In genomic region chr11:63639195-63639832, GRCh38 we compare ENCODE assay signal across 9 cellular contexts. TPM values are rescaled to one million over a fixed set of nuclear protein-coding genes. Genes with fewer than 3 reads are reported as not detected.
A peak's percentile ranks its signal among the peaks of the same experiment; 100 is the strongest.
DNase-seq lines count a peak whose midpoint lies in the region; ATAC-seq and TF ChIP-seq lines count a peak whose summit lies in the region.
"Had no signal": no experiment of that assay in that cellular context is flagged by ENCODE, and none has a peak within 500 bp of the region (broad histone marks: within the 10 kb centered on the region; RNA-seq: fewer than 3 reads in every experiment).

No MANE protein-coding gene starts in this region.

- H3K27ac Mint-ChIP-seq in chondrocyte (ENCODE audit: unreplicated experiment) (no peak overlapping the region), neural progenitor cell (no peak overlapping the region)
- H3K27ac Mint-ChIP-seq: activated B cell treated with CpG ODN at 0.5 μM for 24 hours had no signal

- DNase-seq in DMS53 treated with DMSO at 0.1 percent for 48 hours (lab: John Stamatoyannopoulos, UW; ENCODE audit: unreplicated experiment) = peak; percentile 3
- DNase-seq in chondrocyte (ENCODE audit: low spot score) = no peak
- no peak for DNase-seq in neural progenitor cell (ENCODE audit: low spot score)
- DNase-seq in NCI-H748 (lab: John Stamatoyannopoulos, UW; ENCODE audit: unreplicated experiment) = no peak
- no peak for DNase-seq in NCI-H2227 (lab: John Stamatoyannopoulos, UW; ENCODE audit: unreplicated experiment)
- DNase-seq in central memory CD4-positive, alpha-beta T cell = no peak
- DNase-seq: activated B cell treated with CpG ODN at 0.5 μM for 24 hours had no signal

- H3K27me3 Mint-ChIP-seq in chondrocyte (ENCODE audit: low read depth) (no peaks in the 10 kb centered on the region), neural progenitor cell (ENCODE audit: insufficient read depth, low read depth) (no peaks in the 10 kb centered on the region)
- H3K27me3 Mint-ChIP-seq: activated B cell treated with CpG ODN at 0.5 μM for 24 hours had no signal

- no peak overlapping the region for H3K27ac ChIP-seq in neural progenitor cell

- H3K36me3 ChIP-seq in Loucy (ENCODE audit: insufficient read depth, low read length) (peaks cover 67% of the 10 kb centered on the region; the same call in 1 of the 2 replicates), neural progenitor cell (peaks cover 3% of the 10 kb centered on the region)

- no peak for ATAC-seq in HG03520 (IDR thresholded peaks at IDR 0.05; ENCODE audit: unreplicated experiment)

- no peak overlapping the region for H2AFZ ChIP-seq in Loucy (ENCODE audit: low read length)
- no peak overlapping the region for H2AFZ ChIP-seq in neural progenitor cell (replicated peaks)

- H3K27me3 ChIP-seq in Loucy (ENCODE audit: insufficient read depth, low read length, poor library complexity, severe bottlenecking) = no peaks in the 10 kb centered on the region
- H3K27me3 ChIP-seq in neural progenitor cell = no peaks in the 10 kb centered on the region

- H3F3A ChIP-seq in Loucy (ENCODE audit: low read depth) = no peaks in the 10 kb centered on the region
- no peaks in the 10 kb centered on the region for H3F3A ChIP-seq in neural progenitor cell (ENCODE audit: low read depth)

- H3K4me1 ChIP-seq in Loucy (ENCODE audit: insufficient read depth, low read length, poor library complexity, severe bottlenecking) = no peaks in the 10 kb centered on the region
- no peaks in the 10 kb centered on the region for H3K4me1 ChIP-seq in neural progenitor cell

- peaks cover 8% of the 10 kb centered on the region for H3K4me1 Mint-ChIP-seq in chondrocyte (ENCODE audit: low read depth)
- H3K4me1 Mint-ChIP-seq in neural progenitor cell = no peaks in the 10 kb centered on the region
- H3K4me1 Mint-ChIP-seq: activated B cell treated with CpG ODN at 0.5 μM for 24 hours had no signal

- H3K9me3 Mint-ChIP-seq in chondrocyte (ENCODE audit: low read depth) = no peaks in the 10 kb centered on the region
- no peaks in the 10 kb centered on the region for H3K9me3 Mint-ChIP-seq in neural progenitor cell
- H3K9me3 Mint-ChIP-seq: activated B cell treated with CpG ODN at 0.5 μM for 24 hours had no signal

- H3K4me2 ChIP-seq in Loucy (ENCODE audit: low read depth, low read length, poor library complexity, severe bottlenecking) = no peak overlapping the region
- no peak overlapping the region for H3K4me2 ChIP-seq in neural progenitor cell

- H3K9me2 ChIP-seq in Loucy (replicated peaks; ENCODE audit: low read depth, low read length) = no peaks in the 10 kb centered on the region

- H3K79me2 ChIP-seq in Loucy (ENCODE audit: insufficient read depth, low read length) (no peaks in the 10 kb centered on the region), neural progenitor cell (ENCODE audit: low read depth) (no peaks in the 10 kb centered on the region)

- no peaks in the 10 kb centered on the region for H4K20me1 ChIP-seq in Loucy (ENCODE audit: insufficient read depth, low read length, poor library complexity, severe bottlenecking)
- H4K20me1 ChIP-seq in neural progenitor cell (ENCODE audit: low read depth) = no peaks in the 10 kb centered on the region

- H3K9me3 ChIP-seq in Loucy (ENCODE audit: insufficient read depth, low read depth, low read length) (no peaks in the 10 kb centered on the region), neural progenitor cell (ENCODE audit: low read depth) (no peaks in the 10 kb centered on the region)

- H3K4me3 ChIP-seq in Loucy (ENCODE audit: low read length, poor library complexity, severe bottlenecking) = no peak overlapping the region
- H3K4me3 ChIP-seq in neural progenitor cell = no peak overlapping the region

- H3K36me3 Mint-ChIP-seq in chondrocyte (ENCODE audit: low read depth) = peaks cover 25% of the 10 kb centered on the region
- peaks cover 14% of the 10 kb centered on the region for H3K36me3 Mint-ChIP-seq in neural progenitor cell

- H3K9ac ChIP-seq in Loucy (ENCODE audit: low read depth, low read length, poor library complexity, severe bottlenecking) (no peak overlapping the region), neural progenitor cell (no peak overlapping the region)

- TF ChIP-seq CTCF in Loucy (conservative IDR thresholded peaks at IDR 0.05; ENCODE audit: low read length) = peak; percentile 64
- TF ChIP-seq CTCF in chondrocyte (IDR thresholded peaks at IDR 0.05) = peak; percentile 80
- TF ChIP-seq CTCF in neural progenitor cell (IDR thresholded peaks at IDR 0.05) = peak; percentile 56

- H3K4me3 Mint-ChIP-seq in chondrocyte (ENCODE audit: unreplicated experiment) (no peak overlapping the region), neural progenitor cell (no peak overlapping the region)
- H3K4me3 Mint-ChIP-seq: activated B cell treated with CpG ODN at 0.5 μM for 24 hours had no signal

RNA-seq across cellular contexts. Expression of gene PLAAT3, which starts 25.1 kb away (rescaled TPM):
- total RNA-seq in chondrocyte (9.3 to 22.0 TPM (median 21.2 TPM) in 3 replicates), neural progenitor cell (ENCODE audit: low replicate concordance) (4.6 and 8.0 TPM in 2 replicates)

RNA-seq across cellular contexts. Expression of gene ATL3, which starts 31.9 kb away (rescaled TPM):
- total RNA-seq in chondrocyte = 111 to 137 TPM (median 136 TPM) in 3 replicates
- total RNA-seq in neural progenitor cell (ENCODE audit: low replicate concordance) = 18.5 and 19.5 TPM in 2 replicates

RNA-seq across cellular contexts. Expression of gene RTN3, which starts 42.0 kb away (rescaled TPM):
- total RNA-seq in chondrocyte = 88.0 to 88.5 TPM (median 88.5 TPM) in 3 replicates
- total RNA-seq in neural progenitor cell (ENCODE audit: low replicate concordance) = 279 and 281 TPM in 2 replicates
